Comparison of ENCODE assay signal across 16 cellular contexts in genomic region chr2:28557389-28558119, GRCh38.
DNase-seq lines count a peak whose midpoint lies in the region; ATAC-seq, FAIRE-seq and TF ChIP-seq lines count a peak whose summit lies in the region.
"Had no signal": no experiment of that assay in that cellular context is flagged by ENCODE, and none has a peak within 500 bp of the region (broad histone marks: within the 10 kb centered on the region; RNA-seq: fewer than 3 reads in every experiment).

No MANE protein-coding gene starts in this region.

- no peak overlapping the region for H3K4me3 Mint-ChIP-seq in endodermal cell
- H3K4me3 Mint-ChIP-seq: IgD-negative memory B cell had no signal

- 78% methylated on average over 6 of the region's 6 CpGs for WGBS in A549 (ENCODE audit: missing lambda C conversion rate)
- WGBS in adrenal gland, 4 donors = 32 to 48% (median 41%) methylated on average over 6 of the region's 6 CpGs
- WGBS in HepG2 (ENCODE audit: low lambda C conversion rate) = 53% methylated on average over 6 of the region's 6 CpGs
- WGBS in endodermal cell (ENCODE audit: insufficient coverage in 1 of 2, insufficient read length in 1 of 2), 2 experiments = 91 to 93% methylated on average over 3 to 5 of the region's 6 CpGs

- H3K27ac ChIP-seq in A549 (no peak overlapping the region), adrenal gland (peak overlapping the region in 3 of 5 donors; percentile 62 to 74 (median 71)), HepG2 (ENCODE audit: extremely low read length, insufficient read depth, low read length) (no peak overlapping the region), endodermal cell (ENCODE audit: low read depth, low read length) (no peak overlapping the region), tibial artery (no peak overlapping the region)
- H3K27ac ChIP-seq: PC-9, SJSA1 had no signal

- no peaks in the 10 kb centered on the region for H3K36me3 ChIP-seq in adrenal gland (replicated peaks in 1 of 2)
- no peaks in the 10 kb centered on the region for H3K36me3 ChIP-seq in HepG2 (replicated peaks in 1 of 2; ENCODE audit: control insufficient read depth in 1 of 2, insufficient read depth in 2 of 2, low read length in 2 of 2)
- no peaks in the 10 kb centered on the region for H3K36me3 ChIP-seq in endodermal cell (ENCODE audit: control insufficient read depth, insufficient read depth, low read length)
- no peaks in the 10 kb centered on the region for H3K36me3 ChIP-seq in tibial artery
- H3K36me3 ChIP-seq: SJSA1 had no signal

- H3K4me1 ChIP-seq in A549 (no peaks in the 10 kb centered on the region), adrenal gland (replicated peaks in 1 of 2) (peaks cover 0 to 6% of the 10 kb centered on the region in 2 donors), HepG2 (ENCODE audit: insufficient read depth, low read length) (no peaks in the 10 kb centered on the region), endodermal cell (ENCODE audit: control insufficient read depth, insufficient read depth, low read length) (peaks cover 16% of the 10 kb centered on the region), tibial artery (no peaks in the 10 kb centered on the region)
- H3K4me1 ChIP-seq: SJSA1 had no signal

- TF ChIP-seq POLR2A in A549 (IDR thresholded peaks at IDR 0.05; ENCODE audit: low read length) = no peak
- TF ChIP-seq POLR2A in adrenal gland (IDR thresholded peaks at IDR 0.05) = no peak
- no peak for TF ChIP-seq POLR2A in HepG2 (IDR thresholded peaks at IDR 0.05; ENCODE audit: insufficient read depth in 1 of 2, low read depth in 2 of 2, low read length in 2 of 2)

- BruUV-seq in HepG2 (replicated peaks; lab: Mats Ljungman, UMichigan) = no TSS peak

- CTCF ChIA-PET in A549 (lab: Yijun Ruan, JAX) (interaction anchor here (0.7 to 4.0 kb wide), 7 partner anchors 9 to 876 kb away, joined by 3 to 47 read pairs (median 4); no protein-coding TSS in a partner anchor), HepG2 (lab: Yijun Ruan, JAX; ENCODE audit: low intra/inter-chr PET ratio, low total read pairs) (no interaction called here)

- no peak for ATAC-seq in A549
- ATAC-seq in HepG2 = no peak

- TF ChIP-seq EP300 in A549 (IDR thresholded peaks at IDR 0.05) (no peak), HepG2 (IDR thresholded peaks at IDR 0.05; ENCODE audit: low read depth in 2 of 2, low read length in 2 of 2) (no peak), HepG2 (CRISPR knock-in tag; IDR thresholded peaks at IDR 0.05; ENCODE audit: borderline replicate concordance) (no peak)

- H3K4me3 ChIP-seq in A549 (no peak overlapping the region), adrenal gland (no peak overlapping the region), HepG2 (replicated peaks in 1 of 3; ENCODE audit: insufficient read depth in 1 of 3, low read depth in 2 of 3, low read length in 3 of 3) (no peak overlapping the region), endodermal cell (ENCODE audit: low read length) (no peak overlapping the region), tibial artery (no peak overlapping the region)
- H3K4me3 ChIP-seq: PC-9, SJSA1 had no signal

- no peaks in the 10 kb centered on the region for H3K27me3 ChIP-seq in adrenal gland
- no peaks in the 10 kb centered on the region for H3K27me3 ChIP-seq in HepG2 (ENCODE audit: control insufficient read depth in 1 of 2, insufficient read depth in 2 of 2, low read length in 2 of 2)
- no peaks in the 10 kb centered on the region for H3K27me3 ChIP-seq in endodermal cell (ENCODE audit: control insufficient read depth, insufficient read depth, low read length, poor library complexity, severe bottlenecking)
- H3K27me3 ChIP-seq in tibial artery = no peaks in the 10 kb centered on the region
- H3K27me3 ChIP-seq: SJSA1 had no signal

- H3K79me2 ChIP-seq in HepG2 (ENCODE audit: insufficient read depth, low read length) = no peaks in the 10 kb centered on the region

- no peaks in the 10 kb centered on the region for H3K9me3 Mint-ChIP-seq in endodermal cell
- H3K9me3 Mint-ChIP-seq: IgD-negative memory B cell had no signal

- no peak overlapping the region for H3K27ac Mint-ChIP-seq in endodermal cell
- H3K27ac Mint-ChIP-seq: IgD-negative memory B cell had no signal

- H3K4me1 Mint-ChIP-seq in endodermal cell = peaks cover 20% of the 10 kb centered on the region
- H3K4me1 Mint-ChIP-seq: IgD-negative memory B cell had no signal

- POLR2A ChIA-PET in A549 (lab: Yijun Ruan, JAX) (no interaction called here), HepG2 (lab: Yijun Ruan, JAX) (no interaction called here)

- FAIRE-seq in A549 (lab: Jason Lieb, UNC) (peak; percentile 56), HTR-8/SVneo (lab: Jason Lieb, UNC) (peak; percentile 51), HepG2 (lab: Jason Lieb, UNC) (peak; percentile 23)
- FAIRE-seq: H54 had no signal

- H3K36me3 Mint-ChIP-seq in endodermal cell (ENCODE audit: low read depth) = no peaks in the 10 kb centered on the region

- H3K27me3 Mint-ChIP-seq in endodermal cell (ENCODE audit: insufficient read depth) = peaks cover 2% of the 10 kb centered on the region
- H3K27me3 Mint-ChIP-seq: IgD-negative memory B cell had no signal

- H3K9ac ChIP-seq in HepG2 (ENCODE audit: insufficient read depth, low read depth, low read length) = no peak overlapping the region
- no peak overlapping the region for H3K9ac ChIP-seq in endodermal cell (ENCODE audit: extremely low read depth, low read length, poor library complexity, severe bottlenecking)

- no peaks in the 10 kb centered on the region for H4K20me1 ChIP-seq in HepG2 (ENCODE audit: insufficient read depth, low read length)

- H3K9me3 ChIP-seq in A549 (no peaks in the 10 kb centered on the region), adrenal gland (replicated peaks in 1 of 3) (no peaks in the 10 kb centered on the region), HepG2 (ENCODE audit: low read length) (no peaks in the 10 kb centered on the region), endodermal cell (ENCODE audit: control insufficient read depth, low read length) (no peaks in the 10 kb centered on the region), tibial artery (no peaks in the 10 kb centered on the region)
- H3K9me3 ChIP-seq: SJSA1 had no signal

- TF ChIP-seq CTCF in A549 (IDR thresholded peaks at IDR 0.05) = no peak
- TF ChIP-seq CTCF in adrenal gland (IDR thresholded peaks at IDR 0.05) = no peak
- no peak for TF ChIP-seq CTCF in HepG2 (CRISPR knock-in tag; IDR thresholded peaks at IDR 0.05)
- TF ChIP-seq CTCF in endodermal cell (conservative IDR thresholded peaks at IDR 0.05) = no peak
- no peak for TF ChIP-seq CTCF in tibial artery (IDR thresholded peaks at IDR 0.05)

- TF ChIP-seq RAD21 in A549 (conservative IDR thresholded peaks at IDR 0.05 in 1 of 2, IDR thresholded peaks at IDR 0.05 in 1 of 2) (no peak), HepG2 (CRISPR knock-in tag; IDR thresholded peaks at IDR 0.05) (no peak)

- in situ Hi-C loops in HepG2 (cut with HindIII; ENCODE audit: extremely low pct_ligation_motif_present, low pct_unique_long_range_greater_than_20kb) (no loop called here), KBM-7 (cut with MboI; ENCODE audit: low pct_unique_long_range_greater_than_20kb, low sequenced_read_pairs) (no loop called here)

- intact Hi-C loops in adrenal gland (cut with DNase I) (no loop called here), HepG2 (cut with micrococcal nuclease; ENCODE audit: unreplicated experiment) (no loop called here), tibial artery (cut with DNase I; ENCODE audit: low total_unique reads) (no loop called here)

- H3K4me2 ChIP-seq in A549 (no peak overlapping the region), HepG2 (ENCODE audit: low read depth, low read length) (no peak overlapping the region)
- H3K4me2 ChIP-seq: PC-9 had no signal

- H2AFZ ChIP-seq in HepG2 (ENCODE audit: low read length) = no peak overlapping the region
- H2AFZ ChIP-seq: PC-9 had no signal

- DNase-seq in A549 (ENCODE audit: low read depth in 1 of 2, low spot score in 1 of 2) (no peak), HTR-8/SVneo (ENCODE audit: insufficient read length, low spot score) (no peak), adrenal gland (peak in 5 of 7 donors; percentile 53 to 88 (median 68)), HepG2 (ENCODE audit: low spot score) (no peak), endodermal cell (no peak), KBM-7 (no peak), tibial artery (no peak)
- DNase-seq in stimulated activated CD4-positive, alpha-beta T cell treated with anti-CD3 and anti-CD28 coated beads, Interleukin-2, amount 100 ng/mL, for 24 hours = no peak
- DNase-seq: AML-193; NCI-H187; NCI-H446 treated with DMSO at 0.1 percent for 48 hours; NK-92 treated with Interleukin-12 subunit alpha and Interleukin-12 subunit beta, amount 100 ng/mL, for 24 hours; PC-9 had no signal

TF ChIP-seq in A549, 52 proteins besides CTCF, POLR2A, EP300 and RAD21 (continues in another document):
- no peak for TF ChIP-seq CHD2 (IDR thresholded peaks at IDR 0.05; ENCODE audit: low read length, partially characterized antibody)
- TF ChIP-seq ELK1 (IDR thresholded peaks at IDR 0.05; ENCODE audit: low read depth, low read length) = no peak

TF ChIP-seq in HepG2, 621 proteins besides CTCF, POLR2A, EP300 and RAD21 (continues in another document):
- TF ChIP-seq BRD4 (CRISPR knock-in tag; IDR thresholded peaks at IDR 0.05) (no peak), GATA4 (IDR thresholded peaks at IDR 0.05; ENCODE audit: borderline replicate concordance, low read depth) (no peak), ATF7 (IDR thresholded peaks at IDR 0.05) (peak; percentile 66), ATF7 (CRISPR knock-in tag; IDR thresholded peaks at IDR 0.05) (no peak), ZFP36L2 (CRISPR knock-in tag; IDR thresholded peaks at IDR 0.05) (no peak), ATF4 (CRISPR knock-in tag; IDR thresholded peaks at IDR 0.05) (no peak), CREB1 (IDR thresholded peaks at IDR 0.05) (peak; percentile 47), CREB1 (CRISPR knock-in tag; IDR thresholded peaks at IDR 0.05) (no peak), ZFP62 (CRISPR knock-in tag; IDR thresholded peaks at IDR 0.05) (no peak), ZNF232 (CRISPR knock-in tag; IDR thresholded peaks at IDR 0.05; ENCODE audit: borderline replicate concordance) (no peak)

Comparison
In these comparisons a context has a peak if more than half of its experiments do, and no peak if none do; other contexts are left out.
1. DNase-seq: peak in adrenal gland (5 of 7); none in A549 (0 of 2), HTR-8/SVneo (single experiment), HepG2 (single experiment), stimulated activated CD4-positive, alpha-beta T cell treated with anti-CD3 and anti-CD28 coated beads, Interleukin-2, amount 100 ng/mL, for 24 hours (0 of 2), endodermal cell (single experiment), KBM-7 (single experiment) and tibial artery (0 of 2).
2. H3K27ac ChIP-seq: peak in adrenal gland (3 of 5); none in A549 (0 of 2), HepG2 (single experiment), endodermal cell (single experiment) and tibial artery (0 of 2).